In genomic region chr4:107838763-107839162, GRCh38 we compare ENCODE assay signal across 15 cellular contexts. TPM values are rescaled to one million over a fixed set of nuclear protein-coding genes. Genes with fewer than 3 reads are reported as not detected.
DNase-seq lines count a peak whose midpoint lies in the region; ATAC-seq and TF ChIP-seq lines count a peak whose summit lies in the region.
"Had no signal": no experiment of that assay in that cellular context is flagged by ENCODE, and none has a peak within 500 bp of the region (broad histone marks: within the 10 kb centered on the region; RNA-seq: fewer than 3 reads in every experiment).

No MANE protein-coding gene starts in this region.

- H3K4me1 Mint-ChIP-seq in natural killer cell treated with Interleukin-12 subunit alpha and Interleukin-12 subunit beta and Interleukin-15 and Interleukin-18, amount 100 ng/mL, for 72 hours (ENCODE audit: low read depth in 2 of 2), result no peaks in the 10 kb centered on the region
- H3K4me1 Mint-ChIP-seq: activated CD4-positive, alpha-beta T cell treated with anti-CD3 and anti-CD28 coated beads, Interleukin-2, amount 10 ng/mL, durations not matched to agents 24 days and 14 days; CD4-positive, CD25-positive, alpha-beta regulatory T cell; endodermal cell; T-cell had no signal

- H3K27me3 ChIP-seq in HL-60 (ENCODE audit: insufficient read depth, poor library complexity, severe bottlenecking), result no peaks in the 10 kb centered on the region
- no peaks in the 10 kb centered on the region for H3K27me3 ChIP-seq in lower lobe of right lung (ENCODE audit: low read depth)
- H3K27me3 ChIP-seq: ascending aorta had no signal

- H3K4me1 ChIP-seq in lower lobe of right lung, result peaks cover 59% of the 10 kb centered on the region
- H3K4me1 ChIP-seq: ascending aorta had no signal

- H3K9me3 Mint-ChIP-seq in natural killer cell treated with Interleukin-12 subunit alpha and Interleukin-12 subunit beta and Interleukin-15 and Interleukin-18, amount 100 ng/mL, for 72 hours, result no peaks in the 10 kb centered on the region
- H3K9me3 Mint-ChIP-seq: endodermal cell, T-cell had no signal

- H3K36me3 ChIP-seq in lower lobe of right lung, result no peaks in the 10 kb centered on the region
- H3K36me3 ChIP-seq: ascending aorta had no signal

- TF ChIP-seq CTCF in HL-60 (IDR thresholded peaks at IDR 0.05; ENCODE audit: insufficient read depth, low read length) (no peak), lower lobe of right lung (IDR thresholded peaks at IDR 0.05) (no peak)

- ATAC-seq in lower lobe of right lung, result peak; percentile 14 to 24
- ATAC-seq in natural killer cell treated with Interleukin-12 subunit alpha and Interleukin-12 subunit beta and Interleukin-15 and Interleukin-18, amount 100 ng/mL, for 72 hours, result no peak
- ATAC-seq: T-cell had no signal

- H3K4me3 ChIP-seq in HL-60 (replicated peaks; ENCODE audit: insufficient read depth, low read length) (no peak overlapping the region), lower lobe of right lung (no peak overlapping the region)
- H3K4me3 ChIP-seq: ascending aorta had no signal

- no peaks in the 10 kb centered on the region for H3K9me3 ChIP-seq in lower lobe of right lung

- H3K27ac ChIP-seq in HL-60 (replicated peaks) (peak overlapping the region; percentile 91), lower lobe of right lung (peak overlapping the region; percentile 74)
- H3K27ac ChIP-seq: KMS-11 had no signal

- DNase-seq in AML-193 (lab: John Stamatoyannopoulos, UW) (peak; percentile 5 to 25), HL-60 (ENCODE audit: low read depth in 1 of 2, low spot score in 1 of 2) (peak; percentile 48 to 81), dermis blood vessel endothelial cell (peak; percentile 24), lower lobe of right lung (no peak), hepatic stellate cell (ENCODE audit: low spot score) (no peak), NCI-H187 (lab: John Stamatoyannopoulos, UW) (no peak), NCI-H1436 treated with DMSO at 0.1 percent for 48 hours (lab: John Stamatoyannopoulos, UW) (no peak)
- no peak for DNase-seq in natural killer cell treated with Interleukin-12 subunit alpha and Interleukin-12 subunit beta and Interleukin-15 and Interleukin-18, amount 100 ng/mL, for 72 hours (ENCODE audit: low spot score)
- DNase-seq: activated CD4-positive, alpha-beta T cell treated with anti-CD3 and anti-CD28 coated beads, Interleukin-2, amount 10 ng/mL, durations not matched to agents 24 days and 14 days; CD4-positive, CD25-positive, alpha-beta regulatory T cell; endodermal cell; NCI-H2029; T-cell had no signal

- H3K36me3 Mint-ChIP-seq in natural killer cell treated with Interleukin-12 subunit alpha and Interleukin-12 subunit beta and Interleukin-15 and Interleukin-18, amount 100 ng/mL, for 72 hours, result no peaks in the 10 kb centered on the region
- H3K36me3 Mint-ChIP-seq: CD4-positive, CD25-positive, alpha-beta regulatory T cell; T-cell had no signal

- intact Hi-C loops in lower lobe of right lung (cut with DNase I), result no loop called here

- H3K4me3 Mint-ChIP-seq in natural killer cell treated with Interleukin-12 subunit alpha and Interleukin-12 subunit beta and Interleukin-15 and Interleukin-18, amount 100 ng/mL, for 72 hours, result no peak overlapping the region
- H3K4me3 Mint-ChIP-seq: activated CD4-positive, alpha-beta T cell treated with anti-CD3 and anti-CD28 coated beads, Interleukin-2, amount 10 ng/mL, durations not matched to agents 24 days and 14 days; CD4-positive, CD25-positive, alpha-beta regulatory T cell; endodermal cell; T-cell had no signal

- peaks cover 0 to 13% of the 10 kb centered on the region in 2 donors for H3K27me3 Mint-ChIP-seq in natural killer cell treated with Interleukin-12 subunit alpha and Interleukin-12 subunit beta and Interleukin-15 and Interleukin-18, amount 100 ng/mL, for 72 hours
- H3K27me3 Mint-ChIP-seq: CD4-positive, CD25-positive, alpha-beta regulatory T cell had no signal

- H3K27ac Mint-ChIP-seq in natural killer cell treated with Interleukin-12 subunit alpha and Interleukin-12 subunit beta and Interleukin-15 and Interleukin-18, amount 100 ng/mL, for 72 hours, result no peak overlapping the region
- H3K27ac Mint-ChIP-seq: activated CD4-positive, alpha-beta T cell treated with anti-CD3 and anti-CD28 coated beads, Interleukin-2, amount 10 ng/mL, durations not matched to agents 24 days and 14 days; CD4-positive, CD25-positive, alpha-beta regulatory T cell; endodermal cell; T-cell had no signal

RNA-seq across cellular contexts. Expression of gene SGMS2, which starts 14.0 kb away (rescaled TPM):
- total RNA-seq in dermis blood vessel endothelial cell, result 66.9 and 106 TPM in 2 replicates
- total RNA-seq in lower lobe of right lung, result 89.0 TPM
- total RNA-seq in natural killer cell treated with Interleukin-12 subunit alpha and Interleukin-12 subunit beta and Interleukin-15 and Interleukin-18, amount 100 ng/mL, for 72 hours, result under 1 TPM; 0.50 to 0.62 TPM
- total RNA-seq: CD4-positive, CD25-positive, alpha-beta regulatory T cell had no signal

Comparison
In these comparisons a context has a peak if more than half of its experiments do, and no peak if none do; other contexts are left out.
1. DNase-seq: peak in AML-193 (2 of 2), HL-60 (2 of 2) and dermis blood vessel endothelial cell (single experiment); none in lower lobe of right lung (single experiment), hepatic stellate cell (single experiment), NCI-H187 (0 of 2), NCI-H1436 treated with DMSO at 0.1 percent for 48 hours (single experiment) and natural killer cell treated with Interleukin-12 subunit alpha and Interleukin-12 subunit beta and Interleukin-15 and Interleukin-18, amount 100 ng/mL, for 72 hours (single experiment).
2. ATAC-seq: peak in lower lobe of right lung (2 of 2); none in natural killer cell treated with Interleukin-12 subunit alpha and Interleukin-12 subunit beta and Interleukin-15 and Interleukin-18, amount 100 ng/mL, for 72 hours (0 of 2).
3. RNA of gene SGMS2, which starts 14.0 kb away (total RNA-seq): 89.0 TPM in lower lobe of right lung (single experiment) and 66.9 to 106 TPM in dermis blood vessel endothelial cell; 0.50 to 0.62 TPM in natural killer cell treated with Interleukin-12 subunit alpha and Interleukin-12 subunit beta and Interleukin-15 and Interleukin-18, amount 100 ng/mL, for 72 hours; every median in the first group is over 10 times any median in the second.